ENCODE assay signal across 23 cellular contexts in genomic region chr10:95963992-95964391, GRCh38. TPM values are rescaled to one million over a fixed set of nuclear protein-coding genes. Genes with fewer than 3 reads are reported as not detected.
DNase-seq lines count a peak whose midpoint lies in the region; ATAC-seq and TF ChIP-seq lines count a peak whose summit lies in the region.
"Had no signal": no experiment of that assay in that cellular context is flagged by ENCODE, and none has a peak within 500 bp of the region (broad histone marks: within the 10 kb centered on the region; RNA-seq: fewer than 3 reads in every experiment).

No MANE protein-coding gene starts in this region.

- no peaks in the 10 kb centered on the region for H3K4me1 ChIP-seq in foreskin keratinocyte
- H3K4me1 ChIP-seq: prostate gland, transverse colon had no signal

- ATAC-seq in activated naive CD4-positive, alpha-beta T cell treated with anti-CD3 and anti-CD28 coated beads, Interleukin-2, amount 50 U/mL, for 72 hours: no peak
- no peak for ATAC-seq in stimulated activated memory B cell treated with anti-CD40 and anti-IgM and Interleukin-4, amounts not matched to agents 10 μg/mL and 1 μg/mL and 100 μg/mL, for 72 hours
- ATAC-seq in foreskin keratinocyte: no peak
- ATAC-seq in HG02571 (IDR thresholded peaks at IDR 0.05; ENCODE audit: unreplicated experiment): no peak
- ATAC-seq: heart left ventricle, Panc1, SK-N-SH treated with all-trans-retinoic acid at 6 μM for 48 hours had no signal

- H3K9me3 ChIP-seq in KOPT-K1 (ENCODE audit: insufficient read depth, low read length, poor library complexity, severe bottlenecking): peaks cover 7% of the 10 kb centered on the region
- H3K9me3 ChIP-seq: prostate gland had no signal

- no peak overlapping the region for H3K4me3 Mint-ChIP-seq in activated naive CD4-positive, alpha-beta T cell treated with anti-CD3 and anti-CD28 coated beads, Interleukin-2, amount 10 ng/mL, durations not matched to agents 7 days and 5 days
- H3K4me3 Mint-ChIP-seq in activated naive CD8-positive, alpha-beta T cell: peak overlapping the region; percentile 53
- H3K4me3 Mint-ChIP-seq in stimulated activated memory B cell treated with anti-CD40 and anti-IgM and Interleukin-4, amounts not matched to agents 10 μg/mL and 1 μg/mL and 100 μg/mL, for 72 hours: no peak overlapping the region

- H3K36me3 Mint-ChIP-seq in activated naive CD4-positive, alpha-beta T cell treated with anti-CD3 and anti-CD28 coated beads, Interleukin-2, amount 10 ng/mL, durations not matched to agents 7 days and 5 days: no peaks in the 10 kb centered on the region
- H3K36me3 Mint-ChIP-seq in activated naive CD4-positive, alpha-beta T cell treated with anti-CD3 and anti-CD28 coated beads, Interleukin-2, amount 50 U/mL, for 72 hours: no peaks in the 10 kb centered on the region
- peaks cover 4% of the 10 kb centered on the region for H3K36me3 Mint-ChIP-seq in activated naive CD8-positive, alpha-beta T cell
- H3K36me3 Mint-ChIP-seq in stimulated activated memory B cell treated with anti-CD40 and anti-IgM and Interleukin-4, amounts not matched to agents 10 μg/mL and 1 μg/mL and 100 μg/mL, for 72 hours: peaks cover 4% of the 10 kb centered on the region

- DNase-seq in activated naive CD4-positive, alpha-beta T cell treated with anti-CD3 and anti-CD28 coated beads, Interleukin-2, amount 10 ng/mL, durations not matched to agents 7 days and 5 days: no peak
- DNase-seq in activated naive CD4-positive, alpha-beta T cell treated with anti-CD3 and anti-CD28 coated beads, Interleukin-2, amount 50 U/mL, for 72 hours (ENCODE audit: low spot score in 2 of 2): no peak
- DNase-seq in foreskin keratinocyte: no peak
- no peak for DNase-seq in foreskin melanocyte
- DNase-seq: DMS 273 treated with DMSO at 0.1 percent for 48 hours; effector CD8-positive, alpha-beta T cell; GM23248; heart left ventricle; islet precursor cell; NCI-H1092 treated with DMSO at 0.1 percent for 48 hours; NCI-H526 treated with DMSO at 0.1 percent for 48 hours; small intestine; transverse colon; WERI-Rb-1 had no signal

- peaks cover 20% of the 10 kb centered on the region for H3K4me1 Mint-ChIP-seq in activated naive CD4-positive, alpha-beta T cell treated with anti-CD3 and anti-CD28 coated beads, Interleukin-2, amount 10 ng/mL, durations not matched to agents 7 days and 5 days
- H3K4me1 Mint-ChIP-seq in activated naive CD8-positive, alpha-beta T cell (ENCODE audit: low read depth): peaks cover 20% of the 10 kb centered on the region
- H3K4me1 Mint-ChIP-seq in stimulated activated memory B cell treated with anti-CD40 and anti-IgM and Interleukin-4, amounts not matched to agents 10 μg/mL and 1 μg/mL and 100 μg/mL, for 72 hours: peaks cover 13% of the 10 kb centered on the region

- H3K27ac ChIP-seq in KOPT-K1 (ENCODE audit: low read depth, low read length, poor library complexity, severe bottlenecking): peak overlapping the region; percentile 51
- no peak overlapping the region for H3K27ac ChIP-seq in foreskin keratinocyte
- H3K27ac ChIP-seq: GM23248, heart left ventricle, HL-60, prostate gland, transverse colon, WERI-Rb-1 had no signal

- peaks cover 3% of the 10 kb centered on the region for H3K9me3 Mint-ChIP-seq in activated naive CD4-positive, alpha-beta T cell treated with anti-CD3 and anti-CD28 coated beads, Interleukin-2, amount 10 ng/mL, durations not matched to agents 7 days and 5 days
- peaks cover 4 to 8% of the 10 kb centered on the region in 2 donors for H3K9me3 Mint-ChIP-seq in activated naive CD4-positive, alpha-beta T cell treated with anti-CD3 and anti-CD28 coated beads, Interleukin-2, amount 50 U/mL, for 72 hours
- H3K9me3 Mint-ChIP-seq in activated naive CD8-positive, alpha-beta T cell (ENCODE audit: low read depth): peaks cover 3% of the 10 kb centered on the region
- peaks cover 2% of the 10 kb centered on the region for H3K9me3 Mint-ChIP-seq in stimulated activated memory B cell treated with anti-CD40 and anti-IgM and Interleukin-4, amounts not matched to agents 10 μg/mL and 1 μg/mL and 100 μg/mL, for 72 hours

- peaks cover 1% of the 10 kb centered on the region for H3K27me3 ChIP-seq in foreskin keratinocyte
- H3K27me3 ChIP-seq: heart left ventricle, transverse colon had no signal

- H3K27me3 Mint-ChIP-seq in activated naive CD4-positive, alpha-beta T cell treated with anti-CD3 and anti-CD28 coated beads, Interleukin-2, amount 10 ng/mL, durations not matched to agents 7 days and 5 days: peaks cover 4% of the 10 kb centered on the region
- H3K27me3 Mint-ChIP-seq in activated naive CD8-positive, alpha-beta T cell: no peaks in the 10 kb centered on the region
- H3K27me3 Mint-ChIP-seq in stimulated activated memory B cell treated with anti-CD40 and anti-IgM and Interleukin-4, amounts not matched to agents 10 μg/mL and 1 μg/mL and 100 μg/mL, for 72 hours: no peaks in the 10 kb centered on the region

- H3K36me3 ChIP-seq in KOPT-K1 (ENCODE audit: insufficient read depth, low read length): no peaks in the 10 kb centered on the region
- H3K36me3 ChIP-seq: heart left ventricle, prostate gland, transverse colon, WERI-Rb-1 had no signal

- CTCF ChIA-PET in activated naive CD4-positive, alpha-beta T cell treated with anti-CD3 and anti-CD28 coated beads, Interleukin-2, amount 10 ng/mL, durations not matched to agents 7 days and 5 days (lab: Charles Lee): interaction anchor here (1.3 kb wide), 1 partner anchor 99 kb away, joined by 3 read pairs; no protein-coding TSS in a partner anchor

- TF ChIP-seq CTCF in foreskin keratinocyte (conservative IDR thresholded peaks at IDR 0.05): no peak

- peak overlapping the region; percentile 53 for H3K27ac Mint-ChIP-seq in activated naive CD4-positive, alpha-beta T cell treated with anti-CD3 and anti-CD28 coated beads, Interleukin-2, amount 10 ng/mL, durations not matched to agents 7 days and 5 days
- peak overlapping the region in 1 of 2 donors; percentile 41 for H3K27ac Mint-ChIP-seq in activated naive CD4-positive, alpha-beta T cell treated with anti-CD3 and anti-CD28 coated beads, Interleukin-2, amount 50 U/mL, for 72 hours
- peak overlapping the region; percentile 87 for H3K27ac Mint-ChIP-seq in activated naive CD8-positive, alpha-beta T cell
- H3K27ac Mint-ChIP-seq in stimulated activated memory B cell treated with anti-CD40 and anti-IgM and Interleukin-4, amounts not matched to agents 10 μg/mL and 1 μg/mL and 100 μg/mL, for 72 hours: peak overlapping the region; percentile 28

RNA-seq across cellular contexts. Expression of gene CC2D2B, which starts 56.2 kb away (rescaled TPM):
- total RNA-seq in activated naive CD4-positive, alpha-beta T cell treated with anti-CD3 and anti-CD28 coated beads, Interleukin-2, amount 50 U/mL, for 72 hours: not detected
- total RNA-seq in foreskin keratinocyte: 0.24 TPM in 1 of 2 replicates, not detected in the other
- polyA plus RNA-seq in foreskin keratinocyte: 0.07 TPM in 1 of 2 replicates, not detected in the other
- total RNA-seq: GM23248 had no signal
- polyA plus RNA-seq: fibroblast of lung had no signal
